Comparison of ENCODE assay signal across 8 cellular contexts in genomic region chr1:178344513-178345077, GRCh38.
DNase-seq lines count a peak whose midpoint lies in the region; ATAC-seq and TF ChIP-seq lines count a peak whose summit lies in the region.

No MANE protein-coding gene starts in this region.

- intact Hi-C loops in Right ventricle myocardium inferior (cut with DNase I) (no loop called here), cardiac septum (cut with DNase I) (loop anchor here (5.0 kb wide), 2 partner anchors 118 to 287 kb away; no protein-coding TSS in a partner anchor), left lung (cut with DNase I) (no loop called here), aorta (cut with DNase I) (no loop called here)

- ATAC-seq in Right ventricle myocardium inferior, result peak; percentile 73
- ATAC-seq in left lung, result peak; percentile 82
- ATAC-seq in aorta (ENCODE audit: low FRiP score), result peak; percentile 68

- H3K27ac ChIP-seq in left lung (peak overlapping the region; percentile 26 to 63), aorta (ENCODE audit: low read depth in 1 of 2, low read length in 2 of 2) (peak overlapping the region in 1 of 2 donors; percentile 67)

- no peak for DNase-seq in Right ventricle myocardium inferior (ENCODE audit: missing footprints)
- no peak for DNase-seq in cardiac septum (ENCODE audit: low spot score)
- peak; percentile 12 for DNase-seq in NCI-H146 treated with DMSO at 0.1 percent for 48 hours (lab: John Stamatoyannopoulos, UW; ENCODE audit: unreplicated experiment)
- peak; percentile 92 for DNase-seq in choroid plexus epithelial cell (ENCODE audit: low read depth)
- DNase-seq in left lung, result no peak
- DNase-seq in aorta, result no peak
- DNase-seq in activated CD4-positive, alpha-beta T cell treated with anti-CD3 and anti-CD28 coated beads, Interleukin-2, amount 50 U/mL, for 4 hours, result no peak
- DNase-seq in DMS79 (lab: John Stamatoyannopoulos, UW), result no peak

- H3K4me3 ChIP-seq in choroid plexus epithelial cell (ENCODE audit: low read depth, low read length) (no peak overlapping the region), left lung (no peak overlapping the region), aorta (ENCODE audit: low read length in 2 of 2) (peak overlapping the region in 1 of 2 donors; percentile 14)

- no peaks in the 10 kb centered on the region for H3K36me3 ChIP-seq in left lung
- no peaks in the 10 kb centered on the region for H3K36me3 ChIP-seq in aorta (ENCODE audit: control insufficient read depth in 1 of 2, insufficient read depth in 2 of 2, low read length in 1 of 2)

- H3K27me3 ChIP-seq in left lung (no peaks in the 10 kb centered on the region), aorta (ENCODE audit: control insufficient read depth in 1 of 2, insufficient read depth in 2 of 2, low read length in 1 of 2) (no peaks in the 10 kb centered on the region)

- TF ChIP-seq CTCF in choroid plexus epithelial cell (conservative IDR thresholded peaks at IDR 0.05; ENCODE audit: low read depth, low read length) (peak; percentile 57), left lung (IDR thresholded peaks at IDR 0.05) (peak; percentile 31 to 42)

- H3K9me3 ChIP-seq in left lung (no peaks in the 10 kb centered on the region), aorta (ENCODE audit: control insufficient read depth, low read length) (no peaks in the 10 kb centered on the region)

- H3K4me1 ChIP-seq in left lung, result peaks cover 21 to 39% of the 10 kb centered on the region in 2 donors
- peaks cover 2 to 7% of the 10 kb centered on the region in 2 donors for H3K4me1 ChIP-seq in aorta (ENCODE audit: control insufficient read depth in 1 of 2, insufficient read depth in 2 of 2, low read length in 2 of 2)

- WGBS in aorta, 2 donors, result 4 to 5% methylated on average over 5 of the region's 5 CpGs

Comparison
In these comparisons a context has a peak if more than half of its experiments do, and no peak if none do; other contexts are left out.
1. DNase-seq: peak in NCI-H146 treated with DMSO at 0.1 percent for 48 hours (single experiment) and choroid plexus epithelial cell (single experiment); none in Right ventricle myocardium inferior (single experiment), cardiac septum (single experiment), left lung (0 of 2), aorta (0 of 2), activated CD4-positive, alpha-beta T cell treated with anti-CD3 and anti-CD28 coated beads, Interleukin-2, amount 50 U/mL, for 4 hours (0 of 2) and DMS79 (single experiment).
2. Peak in every context shown above with its lines, with median percentiles within 50 percentile points of each other: ATAC-seq.